In the genomic region with DNA sequence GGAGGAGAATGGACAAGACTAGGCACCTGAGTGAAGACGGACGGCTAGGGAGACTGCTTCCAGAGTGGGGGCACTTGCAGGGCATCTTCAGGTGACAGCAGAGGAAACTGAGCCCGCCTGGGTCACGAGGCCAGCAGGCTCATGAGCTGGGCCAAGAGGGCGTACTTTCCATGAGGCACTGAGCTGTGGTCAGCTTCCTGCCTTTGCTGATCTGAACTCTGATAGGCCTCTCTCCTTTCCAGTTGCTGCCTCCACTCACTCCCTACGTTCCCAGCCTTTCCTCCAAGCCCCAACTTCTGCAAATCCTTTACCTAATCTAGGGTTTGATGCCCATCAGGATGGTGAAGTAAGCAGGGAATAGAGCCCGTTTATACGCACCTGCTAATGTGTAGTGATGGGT, we compare ENCODE assay signal across 1 cellular context.
TF ChIP-seq lines count a peak whose summit lies in the region.

No MANE protein-coding gene starts in this region.

TF ChIP-seq in K562, 482 proteins besides CTCF, POLR2A, EP300 and RAD21 (continues in another document):
- TF ChIP-seq IRF1 (CRISPR knock-in tag; IDR thresholded peaks at IDR 0.05; ENCODE audit: borderline replicate concordance) = no peak
- 0 out of 2 replicates have a peak, but pooled peaks have one; percentile 14 for TF ChIP-seq RREB1 (CRISPR knock-in tag; IDR thresholded peaks at IDR 0.05)
- TF ChIP-seq TSHZ1 (CRISPR knock-in tag; IDR thresholded peaks at IDR 0.05) = no peak
- TF ChIP-seq RBM22 (IDR thresholded peaks at IDR 0.05; ENCODE audit: low read depth, low read length, poor library complexity, severe bottlenecking) = no peak
- TF ChIP-seq MTA2 (IDR thresholded peaks at IDR 0.05; ENCODE audit: low read depth) = no peak
- TF ChIP-seq ZKSCAN8 (CRISPR knock-in tag; IDR thresholded peaks at IDR 0.05) = no peak
- TF ChIP-seq, protein P1, sequence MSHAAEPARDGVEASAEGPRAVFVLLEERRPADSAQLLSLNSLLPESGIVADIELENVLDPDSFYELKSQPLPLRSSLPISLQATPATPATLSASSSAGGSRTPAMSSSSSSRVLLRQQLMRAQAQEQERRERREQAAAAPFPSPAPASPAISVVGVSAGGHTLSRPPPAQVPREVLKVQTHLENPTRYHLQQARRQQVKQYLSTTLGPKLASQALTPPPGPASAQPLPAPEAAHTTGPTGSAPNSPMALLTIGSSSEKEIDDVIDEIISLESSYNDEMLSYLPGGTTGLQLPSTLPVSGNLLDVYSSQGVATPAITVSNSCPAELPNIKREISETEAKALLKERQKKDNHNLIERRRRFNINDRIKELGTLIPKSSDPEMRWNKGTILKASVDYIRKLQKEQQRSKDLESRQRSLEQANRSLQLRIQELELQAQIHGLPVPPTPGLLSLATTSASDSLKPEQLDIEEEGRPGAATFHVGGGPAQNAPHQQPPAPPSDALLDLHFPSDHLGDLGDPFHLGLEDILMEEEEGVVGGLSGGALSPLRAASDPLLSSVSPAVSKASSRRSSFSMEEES (CRISPR knock-in tag; IDR thresholded peaks at IDR 0.05) = peak; percentile 27; the same call in 1 of the 2 replicates
- TF ChIP-seq SLC30A9 (CRISPR knock-in tag; IDR thresholded peaks at IDR 0.05) = no peak
- TF ChIP-seq RUNX1 (IDR thresholded peaks at IDR 0.05; ENCODE audit: low read depth) = no peak
- no peak for TF ChIP-seq ZNF77 (CRISPR knock-in tag; IDR thresholded peaks at IDR 0.05)
- TF ChIP-seq PTBP1 (IDR thresholded peaks at IDR 0.05; ENCODE audit: low read depth, low read length) = no peak
- no peak for TF ChIP-seq TBP (optimal IDR thresholded peaks at IDR 0.05; ENCODE audit: low read depth, low read length)
- no peak for TF ChIP-seq DACH1 (IDR thresholded peaks at IDR 0.05; ENCODE audit: partially characterized antibody)
- TF ChIP-seq GATA2 (CRISPR knock-in tag; IDR thresholded peaks at IDR 0.05) = peak; percentile 67
- TF ChIP-seq HMG20B (CRISPR knock-in tag; IDR thresholded peaks at IDR 0.05) = no peak
- TF ChIP-seq, protein P2, sequence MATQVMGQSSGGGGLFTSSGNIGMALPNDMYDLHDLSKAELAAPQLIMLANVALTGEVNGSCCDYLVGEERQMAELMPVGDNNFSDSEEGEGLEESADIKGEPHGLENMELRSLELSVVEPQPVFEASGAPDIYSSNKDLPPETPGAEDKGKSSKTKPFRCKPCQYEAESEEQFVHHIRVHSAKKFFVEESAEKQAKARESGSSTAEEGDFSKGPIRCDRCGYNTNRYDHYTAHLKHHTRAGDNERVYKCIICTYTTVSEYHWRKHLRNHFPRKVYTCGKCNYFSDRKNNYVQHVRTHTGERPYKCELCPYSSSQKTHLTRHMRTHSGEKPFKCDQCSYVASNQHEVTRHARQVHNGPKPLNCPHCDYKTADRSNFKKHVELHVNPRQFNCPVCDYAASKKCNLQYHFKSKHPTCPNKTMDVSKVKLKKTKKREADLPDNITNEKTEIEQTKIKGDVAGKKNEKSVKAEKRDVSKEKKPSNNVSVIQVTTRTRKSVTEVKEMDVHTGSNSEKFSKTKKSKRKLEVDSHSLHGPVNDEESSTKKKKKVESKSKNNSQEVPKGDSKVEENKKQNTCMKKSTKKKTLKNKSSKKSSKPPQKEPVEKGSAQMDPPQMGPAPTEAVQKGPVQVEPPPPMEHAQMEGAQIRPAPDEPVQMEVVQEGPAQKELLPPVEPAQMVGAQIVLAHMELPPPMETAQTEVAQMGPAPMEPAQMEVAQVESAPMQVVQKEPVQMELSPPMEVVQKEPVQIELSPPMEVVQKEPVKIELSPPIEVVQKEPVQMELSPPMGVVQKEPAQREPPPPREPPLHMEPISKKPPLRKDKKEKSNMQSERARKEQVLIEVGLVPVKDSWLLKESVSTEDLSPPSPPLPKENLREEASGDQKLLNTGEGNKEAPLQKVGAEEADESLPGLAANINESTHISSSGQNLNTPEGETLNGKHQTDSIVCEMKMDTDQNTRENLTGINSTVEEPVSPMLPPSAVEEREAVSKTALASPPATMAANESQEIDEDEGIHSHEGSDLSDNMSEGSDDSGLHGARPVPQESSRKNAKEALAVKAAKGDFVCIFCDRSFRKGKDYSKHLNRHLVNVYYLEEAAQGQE (CRISPR knock-in tag; IDR thresholded peaks at IDR 0.05; ENCODE audit: low read depth) = 0 out of 2 replicates have a peak, but pooled peaks have one; percentile 34
- TF ChIP-seq NFIX (CRISPR knock-in tag; IDR thresholded peaks at IDR 0.05; ENCODE audit: low read depth) = no peak
- TF ChIP-seq ZFP91 (CRISPR knock-in tag; IDR thresholded peaks at IDR 0.05) = no peak
- TF ChIP-seq ETV1 (tag; conservative IDR thresholded peaks at IDR 0.05; ENCODE audit: low read depth) = peak; percentile 22; the same call in 1 of the 2 replicates
- no peak for TF ChIP-seq ZNF75A (CRISPR knock-in tag; IDR thresholded peaks at IDR 0.05)
- no peak for TF ChIP-seq CTBP1 (IDR thresholded peaks at IDR 0.05; ENCODE audit: borderline replicate concordance)
- TF ChIP-seq TEAD1 (CRISPR knock-in tag; IDR thresholded peaks at IDR 0.05) = no peak
- no peak for TF ChIP-seq GTF3C2 (IDR thresholded peaks at IDR 0.05; ENCODE audit: borderline replicate concordance, extremely low read depth, insufficient read length)
- TF ChIP-seq SETDB1 (IDR thresholded peaks at IDR 0.05; ENCODE audit: low read length) = no peak
- TF ChIP-seq ID3 (CRISPR knock-in tag; IDR thresholded peaks at IDR 0.05) = no peak
- TF ChIP-seq ID3 (tag; IDR thresholded peaks at IDR 0.05) = no peak
- no peak for TF ChIP-seq RNF2 (IDR thresholded peaks at IDR 0.05)
- TF ChIP-seq NR2C2 (CRISPR knock-in tag; IDR thresholded peaks at IDR 0.05) = no peak
- peak; percentile 35; the same call in 1 of the 2 replicates for TF ChIP-seq NR2C2 (tag; IDR thresholded peaks at IDR 0.05)
- no peak for TF ChIP-seq HBP1 (CRISPR knock-in tag; IDR thresholded peaks at IDR 0.05)
- TF ChIP-seq TFAM (CRISPR knock-in tag; conservative IDR thresholded peaks at IDR 0.05) = no peak
